8 cellular contexts compared by ENCODE assay signal in the genomic region with DNA sequence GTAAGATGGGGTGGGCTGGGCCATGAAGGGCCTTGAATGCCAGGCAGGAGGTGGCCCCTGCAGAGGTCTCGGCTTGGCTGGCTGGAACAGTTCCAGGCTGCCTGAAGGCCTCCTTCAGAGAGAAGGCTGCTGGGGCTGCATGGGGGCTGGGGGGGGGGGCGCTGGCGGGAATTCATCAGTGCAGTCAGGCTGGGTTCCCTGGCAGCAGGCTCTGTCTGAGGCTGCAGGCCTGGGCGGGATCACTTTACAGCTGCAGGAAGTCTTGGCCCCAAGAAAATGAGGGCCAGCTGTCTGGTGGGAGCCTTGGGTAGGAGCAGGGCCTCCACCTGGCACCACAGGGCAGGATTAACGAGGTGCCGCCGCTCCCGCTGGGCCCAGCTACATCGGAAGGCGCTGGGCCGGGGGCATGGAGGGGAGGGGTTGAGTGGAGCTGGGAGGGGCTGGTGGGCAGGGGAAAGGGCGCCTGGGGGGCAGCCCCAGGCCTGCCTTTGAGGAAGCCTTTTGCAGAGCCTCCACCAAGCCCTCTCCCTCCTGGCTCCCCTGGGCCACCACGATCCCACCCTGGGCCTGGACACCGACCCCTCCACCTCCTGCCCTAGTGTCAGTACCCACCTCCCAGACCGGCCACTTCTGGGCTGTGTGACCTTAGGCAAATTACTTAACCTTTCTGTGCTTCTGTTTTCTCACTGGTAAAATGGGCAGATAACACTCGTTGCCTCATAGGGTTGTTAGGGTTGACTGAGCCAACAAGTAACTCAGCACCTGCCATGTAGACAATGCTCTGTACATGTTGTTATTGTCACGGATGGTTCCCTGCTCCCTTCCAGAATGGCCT. TPM values are rescaled to one million over a fixed set of nuclear protein-coding genes. Genes with fewer than 3 reads are reported as not detected.
DNase-seq lines count a peak whose midpoint lies in the region; ATAC-seq lines count a peak whose summit lies in the region.

No MANE protein-coding gene starts in this region.

- H3K9me3 Mint-ChIP-seq in effector memory CD8-positive, alpha-beta T cell = no peaks in the 10 kb centered on the region
- H3K9me3 Mint-ChIP-seq in activated naive CD8-positive, alpha-beta T cell treated with anti-CD3 and anti-CD28 coated beads for 36 hours = no peaks in the 10 kb centered on the region

- no peak overlapping the region for H4K12ac ChIP-seq in trophoblast cell (ENCODE audit: low read depth, low read length)

- DNase-seq in COLO668 (lab: John Stamatoyannopoulos, UW; ENCODE audit: unreplicated experiment) (peak; percentile 73), NCI-H2081 treated with DMSO at 0.1 percent for 48 hours (lab: John Stamatoyannopoulos, UW) (peak; percentile 5), trophoblast cell (peak; percentile 44 to 53), UCSD-AML1 (lab: John Stamatoyannopoulos, UW; ENCODE audit: unreplicated experiment) (no peak), midbrain (lab: John Stamatoyannopoulos, UW) (no peak)
- no peak for DNase-seq in effector memory CD8-positive, alpha-beta T cell
- no peak for DNase-seq in activated naive CD8-positive, alpha-beta T cell treated with anti-CD3 and anti-CD28 coated beads for 36 hours

- no peak overlapping the region for H3K14ac ChIP-seq in trophoblast cell (ENCODE audit: low read length)

- H3K27ac ChIP-seq in trophoblast cell (ENCODE audit: low read depth, low read length) = no peak overlapping the region

- peak overlapping the region; percentile 10 for H3K4ac ChIP-seq in trophoblast cell (ENCODE audit: low read depth, low read length)

- peak overlapping the region; percentile 79 for H3K27ac Mint-ChIP-seq in effector memory CD8-positive, alpha-beta T cell
- no peak overlapping the region for H3K27ac Mint-ChIP-seq in activated naive CD8-positive, alpha-beta T cell treated with anti-CD3 and anti-CD28 coated beads for 36 hours

- H3K4me3 Mint-ChIP-seq in effector memory CD8-positive, alpha-beta T cell = peak overlapping the region in 1 of 2 donors; percentile 2
- no peak overlapping the region for H3K4me3 Mint-ChIP-seq in activated naive CD8-positive, alpha-beta T cell treated with anti-CD3 and anti-CD28 coated beads for 36 hours

- H4K91ac ChIP-seq in trophoblast cell (ENCODE audit: low read depth, low read length) = no peak overlapping the region

- peaks cover 0 to 21% of the 10 kb centered on the region in 2 donors for H3K27me3 Mint-ChIP-seq in effector memory CD8-positive, alpha-beta T cell
- peaks cover 10% of the 10 kb centered on the region for H3K27me3 Mint-ChIP-seq in activated naive CD8-positive, alpha-beta T cell treated with anti-CD3 and anti-CD28 coated beads for 36 hours

- H3K4me2 ChIP-seq in trophoblast cell (ENCODE audit: low read length) = no peak overlapping the region

- no CpG with 5 or more reads among the region's 17 CpGs for WGBS in trophoblast cell (ENCODE audit: extremely low coverage, insufficient coverage, insufficient read length)

- peaks cover 44% of the 10 kb centered on the region for H3K36me3 Mint-ChIP-seq in effector memory CD8-positive, alpha-beta T cell (ENCODE audit: insufficient read depth)
- no peaks in the 10 kb centered on the region for H3K36me3 Mint-ChIP-seq in activated naive CD8-positive, alpha-beta T cell treated with anti-CD3 and anti-CD28 coated beads for 36 hours

- H3K4me3 ChIP-seq in trophoblast cell (ENCODE audit: low read depth, low read length) = no peak overlapping the region

- H3K9ac ChIP-seq in trophoblast cell (ENCODE audit: low read length) = no peak overlapping the region

- H3K27me3 ChIP-seq in trophoblast cell (ENCODE audit: insufficient read depth, low read length) = no peaks in the 10 kb centered on the region

- H3K4me1 Mint-ChIP-seq in effector memory CD8-positive, alpha-beta T cell (ENCODE audit: low read depth in 2 of 2) = peaks cover 19% of the 10 kb centered on the region in 2 donors
- peaks cover 29% of the 10 kb centered on the region for H3K4me1 Mint-ChIP-seq in activated naive CD8-positive, alpha-beta T cell treated with anti-CD3 and anti-CD28 coated beads for 36 hours

- no peak overlapping the region for H2BK120ac ChIP-seq in trophoblast cell (ENCODE audit: insufficient read depth, low read length, poor library complexity)

- peaks cover 4% of the 10 kb centered on the region for H3K79me1 ChIP-seq in trophoblast cell (ENCODE audit: low read length)

- no peaks in the 10 kb centered on the region for H3K79me2 ChIP-seq in trophoblast cell (ENCODE audit: control insufficient read depth, insufficient read depth, low read length, poor library complexity)

- peaks cover 9 to 10% of the 10 kb centered on the region in 2 experiments for H3K4me1 ChIP-seq in trophoblast cell (ENCODE audit: control insufficient read depth in 1 of 2, insufficient read depth in 2 of 2, low read length in 2 of 2)

- no peak overlapping the region for H2AK5ac ChIP-seq in trophoblast cell (ENCODE audit: low read length)

- H3K9me3 ChIP-seq in trophoblast cell (ENCODE audit: insufficient read depth, low read depth, low read length) = peaks cover 2% of the 10 kb centered on the region

- H2BK12ac ChIP-seq in trophoblast cell (ENCODE audit: low read length) = no peak overlapping the region

- ATAC-seq in effector memory CD8-positive, alpha-beta T cell (replicated peaks) = no peak
- ATAC-seq in GM21786 (IDR thresholded peaks at IDR 0.05; ENCODE audit: unreplicated experiment) = no peak

- no peak overlapping the region for H2BK5ac ChIP-seq in trophoblast cell (ENCODE audit: low read depth, low read length, poor library complexity)

- no peak overlapping the region for H3K18ac ChIP-seq in trophoblast cell (ENCODE audit: low read length)

- peaks cover 21 to 23% of the 10 kb centered on the region in 2 experiments for H3K36me3 ChIP-seq in trophoblast cell (ENCODE audit: control insufficient read depth in 1 of 2, insufficient read depth in 2 of 2, low read length in 2 of 2)

- no peak overlapping the region for H2AFZ ChIP-seq in trophoblast cell (ENCODE audit: insufficient read depth, low read length, poor library complexity)

- no peak overlapping the region for H3K23ac ChIP-seq in trophoblast cell (ENCODE audit: low read length)

- peak overlapping the region; percentile 17 for H4K8ac ChIP-seq in trophoblast cell (ENCODE audit: low read depth, low read length)

RNA-seq across cellular contexts. Expression of gene HMOX1, which starts 31.0 kb away (rescaled TPM):
- 298 and 341 TPM in 2 replicates for polyA plus RNA-seq in trophoblast cell (2013)
- total RNA-seq in activated naive CD8-positive, alpha-beta T cell treated with anti-CD3 and anti-CD28 coated beads for 36 hours = under 1 TPM; 0.26 to 0.39 TPM

RNA-seq across cellular contexts. Expression of gene MCM5, which starts 50.0 kb away (rescaled TPM):
- polyA plus RNA-seq in trophoblast cell (2013) = 35.5 and 35.9 TPM in 2 replicates
- 100 to 1,000 TPM; 342 to 348 TPM for total RNA-seq in activated naive CD8-positive, alpha-beta T cell treated with anti-CD3 and anti-CD28 coated beads for 36 hours

RNA-seq across cellular contexts. Expression of gene TOM1, which starts 50.2 kb away (rescaled TPM):
- 41.6 and 45.0 TPM in 2 replicates for polyA plus RNA-seq in trophoblast cell (2013)
- 10 to 100 TPM; 13.9 to 14.5 TPM for total RNA-seq in activated naive CD8-positive, alpha-beta T cell treated with anti-CD3 and anti-CD28 coated beads for 36 hours

Comparison
In these comparisons a context has a peak if more than half of its experiments do, and no peak if none do; other contexts are left out.
1. DNase-seq: peak in COLO668 (single experiment), NCI-H2081 treated with DMSO at 0.1 percent for 48 hours (single experiment) and trophoblast cell (2 of 2); none in effector memory CD8-positive, alpha-beta T cell (0 of 3), UCSD-AML1 (single experiment), activated naive CD8-positive, alpha-beta T cell treated with anti-CD3 and anti-CD28 coated beads for 36 hours (single experiment) and midbrain (single experiment).